18 cellular contexts compared by ENCODE assay signal in the genomic region with DNA sequence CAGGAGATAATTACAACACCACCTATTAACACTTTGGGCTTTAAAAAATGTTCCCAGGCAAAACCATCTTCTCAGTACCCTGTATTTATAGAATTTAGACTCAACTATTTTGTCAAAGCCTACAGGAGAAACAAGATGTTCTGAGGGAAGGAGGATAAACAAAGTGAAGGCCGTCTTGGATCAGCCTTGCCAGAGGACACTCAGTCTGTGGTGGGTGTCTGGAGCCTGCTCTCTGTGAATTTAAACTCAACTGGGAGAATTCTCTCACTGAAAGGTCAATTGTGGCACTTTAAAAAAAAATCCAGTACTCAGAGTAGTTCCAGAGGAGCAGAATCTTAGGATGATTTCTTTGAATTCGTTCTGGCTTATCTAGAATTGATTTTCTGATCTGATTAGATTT. TPM values are rescaled to one million over a fixed set of nuclear protein-coding genes. Genes with fewer than 3 reads are reported as not detected.
DNase-seq lines count a peak whose midpoint lies in the region; ATAC-seq and TF ChIP-seq lines count a peak whose summit lies in the region.
"Had no signal": no experiment of that assay in that cellular context is flagged by ENCODE, and none has a peak within 500 bp of the region (broad histone marks: within the 10 kb centered on the region; RNA-seq: fewer than 3 reads in every experiment).

No MANE protein-coding gene starts in this region.

- TF ChIP-seq EP300 in ovary (IDR thresholded peaks at IDR 0.05) = no peak

- ATAC-seq in GM21723 (IDR thresholded peaks at IDR 0.05; ENCODE audit: unreplicated experiment) (no peak), HG02970 (IDR thresholded peaks at IDR 0.05; ENCODE audit: low FRiP score, unreplicated experiment) (no peak)
- ATAC-seq: A549; CD8-positive, alpha-beta T cell had no signal

- H3K27me3 ChIP-seq in ovary (no peaks in the 10 kb centered on the region), testis (no peaks in the 10 kb centered on the region)
- H3K27me3 ChIP-seq: BLaER1 treated with 17β-estradiol and CSF1 and Interleukin-3, amounts not matched to agents 10 nM and 100 nM had no signal

- H3K4me1 ChIP-seq in ovary (ENCODE audit: insufficient read depth) (peaks cover 12% of the 10 kb centered on the region), testis (no peaks in the 10 kb centered on the region)
- H3K4me1 ChIP-seq: A549, Caco-2 had no signal

- DNase-seq in iris pigment epithelial cell (ENCODE audit: low read depth) (peak; percentile 49), ovary (peak in 3 of 5 donors; percentile 36 to 58 (median 57)), testis (peak; percentile 50), KG1 (lab: John Stamatoyannopoulos, UW) (no peak), NCI-H446 (lab: John Stamatoyannopoulos, UW) (no peak)
- DNase-seq: 8988T; AML-193; Caco-2; Calu3; CD4-positive, alpha-beta T cell; CD8-positive, alpha-beta T cell; DMS79 treated with DMSO at 0.1 percent for 48 hours; GF-D8 had no signal

- TF ChIP-seq CTCF in ovary (IDR thresholded peaks at IDR 0.05) (no peak), testis (IDR thresholded peaks at IDR 0.05) (no peak)

- H3K4me3 ChIP-seq in ovary = no peak overlapping the region
- no peak overlapping the region for H3K4me3 ChIP-seq in testis
- H3K4me3 ChIP-seq: A549; BLaER1 treated with 17β-estradiol and CSF1 and Interleukin-3, amounts not matched to agents 10 nM and 100 nM had no signal

- 8 to 23% (median 17%) methylated on average over 2 of the region's 2 CpGs for WGBS in ovary, 3 donors
- WGBS in testis, 2 donors = 17 to 32% methylated on average over 2 of the region's 2 CpGs

- peak overlapping the region in 1 of 2 donors; percentile 38 for H3K27ac ChIP-seq in ovary
- peak overlapping the region; percentile 50 to 72 for H3K27ac ChIP-seq in testis
- H3K27ac ChIP-seq: A549; BLaER1 treated with 17β-estradiol and CSF1 and Interleukin-3, amounts not matched to agents 10 nM and 100 nM; C4-2B had no signal

- TF ChIP-seq POLR2A in ovary (IDR thresholded peaks at IDR 0.05) (no peak), testis (IDR thresholded peaks at IDR 0.05) (no peak)

- intact Hi-C loops in ovary (cut with DNase I) (no loop called here), testis (cut with DNase I; ENCODE audit: low total_unique reads) (no loop called here)

- H3K36me3 ChIP-seq in ovary (no peaks in the 10 kb centered on the region), testis (ENCODE audit: low read depth, missing control alignments) (no peaks in the 10 kb centered on the region)
- H3K36me3 ChIP-seq: BLaER1 treated with 17β-estradiol and CSF1 and Interleukin-3, amounts not matched to agents 10 nM and 100 nM had no signal

- H3K9me3 ChIP-seq in ovary (no peaks in the 10 kb centered on the region), testis (no peaks in the 10 kb centered on the region)
- H3K9me3 ChIP-seq: A549, Caco-2 had no signal

RNA-seq across cellular contexts. Expression of gene SLC1A4, which starts 28.4 kb away (rescaled TPM):
- total RNA-seq in ovary (10 to 100 TPM in 6 of 7 donors, 1 to 10 TPM in 1; 5.3 to 51.1 (median 20.8) TPM), testis (10 to 100 TPM; 14.3 to 17.8 TPM)
- polyA plus RNA-seq in ovary (10 to 100 TPM; 21.3 to 25.5 TPM), testis (ENCODE audit: insufficient read depth, low read depth, low replicate concordance) (28.5 TPM)

Comparison
In these comparisons a context has a peak if more than half of its experiments do, and no peak if none do; other contexts are left out.
1. DNase-seq: peak in iris pigment epithelial cell (single experiment), ovary (3 of 5) and testis (single experiment); none in KG1 (single experiment) and NCI-H446 (0 of 2).